8 cellular contexts compared by ENCODE assay signal in the genomic region with DNA sequence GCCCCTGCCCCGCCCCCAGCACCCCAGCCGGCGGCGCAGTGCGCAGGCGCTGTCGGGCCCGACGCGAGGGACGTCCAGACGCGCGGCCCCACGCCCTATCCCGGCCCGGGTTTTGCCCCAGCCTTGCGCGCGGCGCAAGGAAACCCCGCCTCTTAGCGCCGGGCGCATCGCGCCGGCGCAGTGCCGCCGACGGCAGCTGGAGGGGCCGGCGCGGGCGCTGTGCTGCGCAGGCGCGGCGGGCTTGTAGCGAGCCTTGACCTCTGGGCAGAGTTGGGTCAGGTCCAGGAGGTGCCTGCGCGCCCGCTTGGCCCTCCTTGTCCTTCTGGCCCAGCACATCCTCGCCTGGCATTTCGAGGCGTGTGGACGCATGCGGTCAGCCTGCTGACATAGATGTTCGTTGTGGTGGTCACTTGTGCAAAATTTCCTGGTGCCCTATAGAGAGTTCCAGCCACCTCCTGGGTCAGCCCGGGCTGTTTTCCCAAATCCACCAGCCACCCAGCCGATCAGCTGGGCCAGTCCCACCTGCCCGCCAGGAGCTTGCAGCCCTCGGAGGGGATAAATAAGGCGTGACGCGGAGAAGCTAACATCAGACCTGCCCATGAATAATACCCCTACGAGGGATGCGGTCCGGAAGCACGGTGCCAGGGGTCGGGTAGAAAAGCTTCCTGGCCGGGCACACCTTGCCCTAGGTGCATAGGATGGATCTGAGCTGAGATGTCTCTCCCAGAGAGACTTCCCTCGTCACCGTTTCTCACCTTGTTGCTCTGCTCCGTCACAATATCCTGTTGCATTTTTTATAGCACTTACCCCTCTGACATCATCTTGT. TPM values are rescaled to one million over a fixed set of nuclear protein-coding genes. Genes with fewer than 3 reads are reported as not detected.
DNase-seq lines count a peak whose midpoint lies in the region; ATAC-seq, FAIRE-seq and TF ChIP-seq lines count a peak whose summit lies in the region.

No MANE protein-coding gene starts in this region.

- ATAC-seq in GM21390 (IDR thresholded peaks at IDR 0.05; ENCODE audit: unreplicated experiment): peak; percentile 90

- H3K4me2 ChIP-seq in endothelial cell of umbilical vein (ENCODE audit: insufficient read depth, low read length): peak overlapping the region; percentile 36

- dilution Hi-C loops in endothelial cell of umbilical vein (cut with MboI; ENCODE audit: extremely low pct_ligation_motif_present, low sequenced_read_pairs): no loop called here

- DNase-seq in Caki2 (ENCODE audit: low read depth) (peak; percentile 94), HUDEP-2 (lab: John Stamatoyannopoulos, UW; ENCODE audit: unreplicated experiment in 76 of 76) (peak in 74 of 76 experiments; percentile 33 to 94 (median 88)), NT2/D1 (ENCODE audit: low read depth, low spot score) (peak; percentile 81), endothelial cell of umbilical vein (ENCODE audit: low read depth, low spot score) (peak; percentile 90)
- peak; percentile 94 for DNase-seq in activated CD8-positive, alpha-beta memory T cell treated with anti-CD3 and anti-CD28 coated beads, Interleukin-2, amount 50 U/mL, for 4 hours
- peak; percentile 86 to 89 for DNase-seq in stimulated activated CD8-positive, alpha-beta memory T cell treated with anti-CD3 and anti-CD28 coated beads, Interleukin-2, amount 100 ng/mL, for 1 hour (ENCODE audit: low read depth in 2 of 2)

- H3K36me3 ChIP-seq in NT2/D1 (ENCODE audit: insufficient read depth, insufficient read length, low read length) (peaks cover 30% of the 10 kb centered on the region), endothelial cell of umbilical vein (ENCODE audit: control insufficient read depth in 2 of 2, extremely low read depth in 1 of 2, insufficient read depth in 2 of 2, low read length in 2 of 2) (no peaks in the 10 kb centered on the region)

- intact Hi-C loops in endothelial cell of umbilical vein (cut with micrococcal nuclease): loop anchor here (1.0 to 2.0 kb wide), 4 partner anchors 11 to 62 kb away; partner anchors contain the start of genes ATP5F1E and NELFCD

- H3K9me3 ChIP-seq in NT2/D1 (ENCODE audit: insufficient read depth, low read length) (no peaks in the 10 kb centered on the region), endothelial cell of umbilical vein (replicated peaks; ENCODE audit: control insufficient read depth, insufficient read depth, low read length) (no peaks in the 10 kb centered on the region), mononuclear cell (ENCODE audit: low read depth, low read length) (no peaks in the 10 kb centered on the region)

- BruUV-seq in endothelial cell of umbilical vein (replicated peaks; lab: Mats Ljungman, UMichigan): no TSS peak

- H3K27me3 ChIP-seq in NT2/D1 (ENCODE audit: insufficient read depth, insufficient read length) (no peaks in the 10 kb centered on the region), endothelial cell of umbilical vein (ENCODE audit: control insufficient read depth in 2 of 2, insufficient read depth in 2 of 2, low read length in 2 of 2) (peaks cover 0 to under 1% of the 10 kb centered on the region in 2 experiments), mononuclear cell (ENCODE audit: insufficient read depth, low read length) (no peaks in the 10 kb centered on the region)

- in situ Hi-C loops in Caki2 (cut with HindIII; ENCODE audit: low pct_unique_long_range_greater_than_20kb, low sequenced_read_pairs): no loop called here

- FAIRE-seq in endothelial cell of umbilical vein (lab: Jason Lieb, UNC): peak; percentile 83

- H2AFZ ChIP-seq in endothelial cell of umbilical vein (ENCODE audit: low read depth, low read length): peak overlapping the region; percentile 83

- no peaks in the 10 kb centered on the region for H3K9me1 ChIP-seq in endothelial cell of umbilical vein (replicated peaks; ENCODE audit: control insufficient read depth, extremely low read depth, insufficient read depth, low read length)

- TF ChIP-seq CTCF in endothelial cell of umbilical vein (IDR thresholded peaks at IDR 0.05; ENCODE audit: extremely low read depth in 1 of 2, insufficient read depth in 1 of 2, low read depth in 1 of 2, low read length in 2 of 2): no peak

- H3K4me3 ChIP-seq in NT2/D1 (ENCODE audit: insufficient read length, low read depth): peak overlapping the region; percentile 83
- H3K4me3 ChIP-seq in endothelial cell of umbilical vein (replicated peaks in 1 of 3; ENCODE audit: insufficient read depth in 1 of 3, low read depth in 1 of 3, low read length in 3 of 3): peak overlapping the region; percentile 26 to 91 (median 69)
- peak overlapping the region; percentile 80 for H3K4me3 ChIP-seq in mononuclear cell (ENCODE audit: low read length)

- CTCF ChIA-PET in endothelial cell of umbilical vein (lab: Charles Lee): interaction anchor here (0.6 to 1.9 kb wide), 4 partner anchors 11 to 178 kb away, joined by 3 to 5 read pairs (median 3); partner anchors contain the start of gene ATP5F1E

- POLR2A ChIA-PET in endothelial cell of umbilical vein (lab: Charles Lee): interaction anchor here (0.8 to 1.5 kb wide), 3 partner anchors 11 to 154 kb away, joined by 3 to 5 read pairs (median 3); partner anchors contain the start of gene ATP5F1E

- H3K9ac ChIP-seq in NT2/D1 (ENCODE audit: insufficient read length, low read depth) (peak overlapping the region; percentile 72), endothelial cell of umbilical vein (replicated peaks; ENCODE audit: extremely low read depth, insufficient read depth, low read length) (no peak overlapping the region)

- H3K79me2 ChIP-seq in endothelial cell of umbilical vein (ENCODE audit: control insufficient read depth, insufficient read depth, low read length): peaks cover 42% of the 10 kb centered on the region

- H4K20me1 ChIP-seq in endothelial cell of umbilical vein (replicated peaks; ENCODE audit: control insufficient read depth, extremely low read depth, insufficient read depth, low read length): no peaks in the 10 kb centered on the region

- H3K27ac ChIP-seq in endothelial cell of umbilical vein (ENCODE audit: insufficient read depth, low read depth, low read length): no peak overlapping the region

- no peak for TF ChIP-seq POLR2A in endothelial cell of umbilical vein (IDR thresholded peaks at IDR 0.05; ENCODE audit: low read depth, low read length)

- H3K4me1 ChIP-seq in NT2/D1 (ENCODE audit: insufficient read depth, insufficient read length): peaks cover 4% of the 10 kb centered on the region
- H3K4me1 ChIP-seq in endothelial cell of umbilical vein (ENCODE audit: control insufficient read depth, extremely low read depth, insufficient read depth, low read length): peaks cover 8% of the 10 kb centered on the region
- peaks cover 39% of the 10 kb centered on the region for H3K4me1 ChIP-seq in mononuclear cell (ENCODE audit: insufficient read depth, low read length)

TF ChIP-seq in endothelial cell of umbilical vein, 7 proteins besides CTCF, POLR2A, EP300 and RAD21 (continues in another document):
- peak; percentile 43 for TF ChIP-seq POLR2AphosphoS5 (IDR thresholded peaks at IDR 0.05; ENCODE audit: insufficient read depth, low read depth, low read length)

RNA-seq across cellular contexts. Expression of gene PRELID3B, which starts 0.4 kb away (rescaled TPM):
- 110 and 128 TPM in 2 replicates for total RNA-seq in Caki2 (2014; rRNA removed; shearing (Covaris generic); ENCODE audit: low replicate concordance)
- total RNA-seq in endothelial cell of umbilical vein (47.4 and 57.2 TPM in 2 replicates), mononuclear cell (72.8 TPM)
- 12.1 and 14.9 TPM in 2 replicates for polyA plus RNA-seq in endothelial cell of umbilical vein
- polyA plus RNA-seq in endothelial cell of umbilical vein (2011; cell fraction: cytosol; rRNA removed): 26.1 and 28.8 TPM in 2 replicates
- 15.9 and 16.0 TPM in 2 replicates for polyA plus RNA-seq in endothelial cell of umbilical vein (2011; cell fraction: nucleus; rRNA removed)
- polyA plus RNA-seq in endothelial cell of umbilical vein (2012): 43.9 and 54.5 TPM in 2 replicates
- 88.1 and 114 TPM in 2 replicates for polyA minus RNA-seq in endothelial cell of umbilical vein
- 126 TPM for polyA minus RNA-seq in endothelial cell of umbilical vein (2011; cell fraction: cytosol; rRNA and poly(A)+ RNA removed)
- 17.4 and 22.8 TPM in 2 replicates for polyA minus RNA-seq in endothelial cell of umbilical vein (2011; cell fraction: nucleus; rRNA and poly(A)+ RNA removed)

RNA-seq across cellular contexts. Expression of gene ATP5F1E, which starts 10.9 kb away (rescaled TPM):
- total RNA-seq in Caki2 (2014; rRNA removed; shearing (Covaris generic); ENCODE audit: low replicate concordance): 42.7 and 54.7 TPM in 2 replicates
- total RNA-seq in endothelial cell of umbilical vein (107 and 114 TPM in 2 replicates), mononuclear cell (35.7 TPM)
- 20.2 and 29.0 TPM in 2 replicates for polyA plus RNA-seq in endothelial cell of umbilical vein
- polyA plus RNA-seq in endothelial cell of umbilical vein (2011; cell fraction: cytosol; rRNA removed): 52.0 and 63.6 TPM in 2 replicates
- polyA plus RNA-seq in endothelial cell of umbilical vein (2011; cell fraction: nucleus; rRNA removed): 21.9 and 28.7 TPM in 2 replicates
- polyA plus RNA-seq in endothelial cell of umbilical vein (2012): 124 and 221 TPM in 2 replicates
- 13.2 and 13.4 TPM in 2 replicates for polyA minus RNA-seq in endothelial cell of umbilical vein
- polyA minus RNA-seq in endothelial cell of umbilical vein (2011; cell fraction: cytosol; rRNA and poly(A)+ RNA removed): 24.8 TPM
- 34.2 and 44.0 TPM in 2 replicates for polyA minus RNA-seq in endothelial cell of umbilical vein (2011; cell fraction: nucleus; rRNA and poly(A)+ RNA removed)

RNA-seq across cellular contexts. Expression of gene TUBB1, which starts 23.8 kb away (rescaled TPM):
- not detected in 2 replicates for total RNA-seq in Caki2 (2014; rRNA removed; shearing (Covaris generic); ENCODE audit: low replicate concordance)
- total RNA-seq in endothelial cell of umbilical vein (not detected in 2 replicates), mononuclear cell (188 TPM)
- polyA plus RNA-seq in endothelial cell of umbilical vein: 0.02 and 0.04 TPM in 2 replicates
- 0.01 TPM in 1 of 2 replicates, not detected in the other for polyA plus RNA-seq in endothelial cell of umbilical vein (2011; cell fraction: cytosol; rRNA removed)
- 0.13 and 0.20 TPM in 2 replicates for polyA plus RNA-seq in endothelial cell of umbilical vein (2011; cell fraction: nucleus; rRNA removed)
- 0.11 and 0.15 TPM in 2 replicates for polyA plus RNA-seq in endothelial cell of umbilical vein (2012)
- not detected in 2 replicates for polyA minus RNA-seq in endothelial cell of umbilical vein
- polyA minus RNA-seq in endothelial cell of umbilical vein (2011; cell fraction: cytosol; rRNA and poly(A)+ RNA removed): not detected
- polyA minus RNA-seq in endothelial cell of umbilical vein (2011; cell fraction: nucleus; rRNA and poly(A)+ RNA removed): not detected in 2 replicates

RNA-seq across cellular contexts. Expression of gene CTSZ, which starts 36.0 kb away (rescaled TPM):
- total RNA-seq in Caki2 (2014; rRNA removed; shearing (Covaris generic); ENCODE audit: low replicate concordance): 338 and 349 TPM in 2 replicates
- total RNA-seq in endothelial cell of umbilical vein (299 and 304 TPM in 2 replicates), mononuclear cell (184 TPM)
- 323 and 387 TPM in 2 replicates for polyA plus RNA-seq in endothelial cell of umbilical vein
- 384 and 406 TPM in 2 replicates for polyA plus RNA-seq in endothelial cell of umbilical vein (2011; cell fraction: cytosol; rRNA removed)
- 161 and 176 TPM in 2 replicates for polyA plus RNA-seq in endothelial cell of umbilical vein (2011; cell fraction: nucleus; rRNA removed)
- 295 and 377 TPM in 2 replicates for polyA plus RNA-seq in endothelial cell of umbilical vein (2012)
- 334 TPM in 2 replicates for polyA minus RNA-seq in endothelial cell of umbilical vein
- 43.1 TPM for polyA minus RNA-seq in endothelial cell of umbilical vein (2011; cell fraction: cytosol; rRNA and poly(A)+ RNA removed)
- polyA minus RNA-seq in endothelial cell of umbilical vein (2011; cell fraction: nucleus; rRNA and poly(A)+ RNA removed): 47.0 and 69.2 TPM in 2 replicates

Comparison
In these comparisons a context has a peak if more than half of its experiments do, and no peak if none do; other contexts are left out.
1. RNA of gene TUBB1, which starts 23.8 kb away (total RNA-seq): 188 TPM in mononuclear cell (single experiment); not detected in endothelial cell of umbilical vein and not detected in Caki2; every median in the first group is over 100 times any median in the second.
2. Peak in every context shown above with its lines, with median percentiles within 50 percentile points of each other: DNase-seq and H3K4me3 ChIP-seq.